Comparison of ENCODE assay signal across 35 cellular contexts in the genomic region with DNA sequence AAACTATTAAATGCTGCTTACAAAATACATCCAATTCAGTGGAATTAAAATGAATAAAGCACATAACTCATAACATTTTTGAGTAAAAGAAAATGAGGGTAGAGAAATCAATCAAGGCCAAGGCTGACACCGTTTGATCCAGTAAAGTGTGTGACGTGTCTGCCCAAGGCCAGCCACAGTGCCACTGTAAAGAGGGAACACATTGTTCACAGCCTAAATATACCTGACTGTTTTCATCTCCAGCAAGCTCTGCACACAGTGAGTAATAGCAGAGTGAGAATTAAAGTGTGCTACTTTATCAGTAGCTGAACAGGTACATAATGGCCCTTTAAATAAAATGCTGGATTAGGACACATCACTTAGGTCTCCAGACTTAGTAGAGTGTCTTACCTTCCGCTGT.
"Had no signal": no experiment of that assay in that cellular context is flagged by ENCODE, and none has a peak within 500 bp of the region (broad histone marks: within the 10 kb centered on the region; RNA-seq: fewer than 3 reads in every experiment).

No MANE protein-coding gene starts in this region.

- DNase-seq: Karpas-422, Kasumi-1, KBM-7, KG1, MG63, MM.1S, MV-4-11, NCI-H1048, NCI-H1092, NCI-H1092 treated with DMSO at 0.1 percent for 48 hours, NCI-H1105, NCI-H1105 treated with DMSO at 0.1 percent for 48 hours, NCI-H1417, NCI-H1417 treated with DMSO at 0.1 percent for 48 hours, NCI-H1436, NCI-H1436 treated with DMSO at 0.1 percent for 48 hours, NCI-H146, NCI-H1694, NCI-H1694 treated with DMSO at 0.1 percent for 48 hours, NCI-H187, NCI-H187 treated with DMSO at 0.1 percent for 48 hours, NCI-H1930, NCI-H2029, NCI-H2029 treated with DMSO at 0.1 percent for 48 hours, NCI-H2081, NCI-H2081 treated with DMSO at 0.1 percent for 48 hours, NCI-H2107, NCI-H2171, NCI-H2171 treated with DMSO at 0.1 percent for 48 hours, NCI-H2227 treated with DMSO at 0.1 percent for 48 hours, NCI-H226, NCI-H345, NCI-H446, NCI-H446 treated with DMSO at 0.1 percent for 48 hours had no signal

- H3K9me3 ChIP-seq: MG63 had no signal

- H3K36me3 ChIP-seq: MG63 had no signal

- H3K4me3 ChIP-seq: MG63 had no signal

- H3K27me3 ChIP-seq: MG63 had no signal

- H3K27ac ChIP-seq: KMS-11 had no signal
